ENCODE assay signal across 10 cellular contexts in the genomic region with DNA sequence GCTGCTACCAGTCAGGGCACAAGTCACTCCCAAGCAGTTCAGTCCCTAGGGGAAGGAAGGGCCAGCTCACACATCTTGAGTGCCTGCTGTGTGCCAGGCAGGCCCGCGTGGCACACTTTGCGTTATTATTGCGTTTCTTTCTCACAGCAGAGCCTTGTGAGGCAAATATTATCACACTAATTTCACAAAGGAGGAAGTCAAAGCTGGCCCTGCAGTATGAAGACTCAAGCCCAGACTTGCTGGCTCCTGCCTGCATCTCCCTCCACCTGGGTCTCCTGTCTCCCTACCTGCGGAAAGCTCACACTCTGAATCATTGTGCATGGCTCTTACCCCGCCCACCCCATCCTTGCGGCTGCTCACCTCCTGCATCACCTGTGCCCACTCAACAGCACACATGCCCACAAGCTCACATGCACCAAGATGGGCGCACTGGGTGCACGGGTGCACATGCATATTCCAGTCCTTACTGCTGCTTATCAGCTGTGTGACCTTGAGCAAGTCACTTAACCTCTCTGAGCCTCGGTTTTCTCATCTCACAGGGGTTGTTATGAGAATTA. TPM values are rescaled to one million over a fixed set of nuclear protein-coding genes. Genes with fewer than 3 reads are reported as not detected.
DNase-seq lines count a peak whose midpoint lies in the region; ATAC-seq, FAIRE-seq and TF ChIP-seq lines count a peak whose summit lies in the region.
"Had no signal": no experiment of that assay in that cellular context is flagged by ENCODE, and none has a peak within 500 bp of the region (broad histone marks: within the 10 kb centered on the region; RNA-seq: fewer than 3 reads in every experiment).

No MANE protein-coding gene starts in this region.

- peak overlapping the region; percentile 74 for H4K8ac ChIP-seq in neuronal stem cell (ENCODE audit: low read depth, low read length)

- H3K4me3 Mint-ChIP-seq in HFFc6: peak overlapping the region; percentile 60

- H3K36me3 Mint-ChIP-seq in HFFc6 (ENCODE audit: low read depth): no peaks in the 10 kb centered on the region

- H3K27ac Mint-ChIP-seq in HFFc6: peak overlapping the region; percentile 87

- H2BK5ac ChIP-seq in neuronal stem cell (ENCODE audit: low read length): no peak overlapping the region

- peak overlapping the region; percentile 48 for H3K18ac ChIP-seq in neuronal stem cell (ENCODE audit: low read length)

- no peak for TF ChIP-seq RAD21 in A549 (conservative IDR thresholded peaks at IDR 0.05 in 1 of 2, IDR thresholded peaks at IDR 0.05 in 1 of 2)

- H3K4ac ChIP-seq in neuronal stem cell (ENCODE audit: low read length): peak overlapping the region; percentile 78

- TF ChIP-seq POLR2A in A549 (IDR thresholded peaks at IDR 0.05; ENCODE audit: low read length) (no peak), GM12892 (IDR thresholded peaks at IDR 0.05; ENCODE audit: low read depth, low read length) (no peak)

- DNase-seq in A549 (ENCODE audit: low read depth in 1 of 2, low spot score in 1 of 2) (peak in 1 of 2 experiments; percentile 29), HFFc6 (no peak), WERI-Rb-1 (no peak), neuronal stem cell (ENCODE audit: low spot score) (no peak), GM12892 (ENCODE audit: insufficient read length) (no peak), GM19238 (ENCODE audit: insufficient read length, low spot score) (no peak), D721Med (ENCODE audit: insufficient read length, low spot score) (no peak), DMS153 (lab: John Stamatoyannopoulos, UW) (no peak)
- DNase-seq: activated CD4-positive, alpha-beta T cell treated with anti-CD3 and anti-CD28 coated beads, Interleukin-2, amount 50 U/mL, for 1 hour; NCI-H526 treated with DMSO at 0.1 percent for 48 hours had no signal

- peak overlapping the region; percentile 1 for H3K14ac ChIP-seq in neuronal stem cell (ENCODE audit: low read length)

- H3K27me3 ChIP-seq in WERI-Rb-1 (ENCODE audit: insufficient read depth, low read depth, severe bottlenecking): no peaks in the 10 kb centered on the region
- peaks cover 0 to 29% (median 0%) of the 10 kb centered on the region in 3 experiments for H3K27me3 ChIP-seq in neuronal stem cell (ENCODE audit: control insufficient read depth in 3 of 3, insufficient read depth in 3 of 3, low read depth in 1 of 3, low read length in 3 of 3)

- CTCF ChIA-PET in A549 (lab: Yijun Ruan, JAX): interaction anchor here (0.6 to 13.9 kb wide), 28 partner anchors 8 to 634 kb away, joined by 3 to 179 read pairs (median 6); partner anchors contain the start of gene FCHSD2

- FAIRE-seq in A549 (lab: Jason Lieb, UNC): no peak
- FAIRE-seq in GM12892 (lab: Jason Lieb, UNC): no peak
- no peak for FAIRE-seq in D721Med (lab: Jason Lieb, UNC)

- H3K4me1 ChIP-seq in A549 (peaks cover 31% of the 10 kb centered on the region), neuronal stem cell (ENCODE audit: control insufficient read depth in 2 of 2, insufficient read depth in 1 of 2, low read depth in 1 of 2, low read length in 2 of 2) (peaks cover 3 to 9% of the 10 kb centered on the region in 2 donors)

- no peaks in the 10 kb centered on the region for H3K9me3 Mint-ChIP-seq in HFFc6

- peak overlapping the region; percentile 82 for H2BK12ac ChIP-seq in neuronal stem cell (ENCODE audit: low read length)

- H3K4me2 ChIP-seq in A549 (peak overlapping the region; percentile 62), neuronal stem cell (ENCODE audit: insufficient read depth, low read length, poor library complexity, severe bottlenecking) (no peak overlapping the region)

- WGBS in A549 (ENCODE audit: missing lambda C conversion rate): 43% methylated on average over 10 of the region's 10 CpGs
- WGBS in neuronal stem cell (ENCODE audit: extremely low coverage in 2 of 2, insufficient read length in 2 of 2, insufficient replicate concordance in 1 of 2), 2 donors: no CpG with 5 or more reads among the region's 10 CpGs

- H3K23ac ChIP-seq in neuronal stem cell (ENCODE audit: low read depth, low read length, poor library complexity): peak overlapping the region; percentile 4

- peak; percentile 49 to 62 for ATAC-seq in A549

- H3K9ac ChIP-seq in neuronal stem cell (ENCODE audit: low read depth, low read length, poor library complexity): peak overlapping the region; percentile 3

- H2BK15ac ChIP-seq in neuronal stem cell (ENCODE audit: low read length): peak overlapping the region; percentile 93

- no peak overlapping the region for H2BK120ac ChIP-seq in neuronal stem cell (ENCODE audit: low read depth, low read length)

- TF ChIP-seq CTCF in A549 (IDR thresholded peaks at IDR 0.05) (no peak), HFFc6 (IDR thresholded peaks at IDR 0.05) (no peak), WERI-Rb-1 (IDR thresholded peaks at IDR 0.05; ENCODE audit: low read depth, low read length) (no peak), D721Med (IDR thresholded peaks at IDR 0.05; ENCODE audit: insufficient read depth, missing control alignments) (no peak)

- no peaks in the 10 kb centered on the region for H3K9me3 ChIP-seq in A549
- H3K9me3 ChIP-seq in WERI-Rb-1 (ENCODE audit: severe bottlenecking): no peaks in the 10 kb centered on the region
- H3K9me3 ChIP-seq in neuronal stem cell (replicated peaks in 1 of 2; ENCODE audit: control insufficient read depth in 2 of 2, insufficient read depth in 1 of 2, low read depth in 1 of 2, low read length in 2 of 2): no peaks in the 10 kb centered on the region

- H3K36me3 ChIP-seq in WERI-Rb-1: no peaks in the 10 kb centered on the region
- no peaks in the 10 kb centered on the region for H3K36me3 ChIP-seq in neuronal stem cell (replicated peaks in 1 of 2; ENCODE audit: control insufficient read depth in 2 of 2, insufficient read depth in 2 of 2, low read length in 2 of 2)

- POLR2A ChIA-PET in A549 (lab: Yijun Ruan, JAX): interaction anchor here (1.3 kb wide), 1 partner anchor 56 kb away, joined by 4 read pairs; no protein-coding TSS in a partner anchor

- H3K4me3 ChIP-seq in A549 (no peak overlapping the region), WERI-Rb-1 (ENCODE audit: low read depth, low read length) (no peak overlapping the region), neuronal stem cell (ENCODE audit: low read length in 2 of 2) (no peak overlapping the region)

- H3K27ac ChIP-seq in A549 (peak overlapping the region; percentile 74 to 84), WERI-Rb-1 (peak overlapping the region; percentile 14; the same call in 1 of the 2 replicates), neuronal stem cell (replicated peaks; ENCODE audit: low read length) (no peak overlapping the region)

- peaks cover 33% of the 10 kb centered on the region for H3K4me1 Mint-ChIP-seq in HFFc6 (ENCODE audit: low read depth)

- TF ChIP-seq EP300 in A549 (IDR thresholded peaks at IDR 0.05): no peak

- no peak overlapping the region for H4K91ac ChIP-seq in neuronal stem cell (ENCODE audit: low read depth, low read length, poor library complexity)

- no peaks in the 10 kb centered on the region for H3K79me1 ChIP-seq in neuronal stem cell (ENCODE audit: low read depth, low read length)

- H3K27me3 Mint-ChIP-seq in HFFc6 (ENCODE audit: insufficient read depth): no peaks in the 10 kb centered on the region

- no peak overlapping the region for H2AFZ ChIP-seq in neuronal stem cell (ENCODE audit: low read length)

- peak overlapping the region; percentile 67 for H2AK5ac ChIP-seq in neuronal stem cell (ENCODE audit: low read depth, low read length)

TF ChIP-seq in A549, 52 proteins besides CTCF, POLR2A, EP300 and RAD21:
- TF ChIP-seq ZFP36 (IDR thresholded peaks at IDR 0.05; ENCODE audit: borderline replicate concordance, partially characterized antibody) (peak; percentile 78), HOXB13 (CRISPR knock-in tag; IDR thresholded peaks at IDR 0.05; ENCODE audit: low read depth) (no peak)

RNA-seq across cellular contexts. Expression of gene P2RY2, which starts 31.7 kb away (rescaled TPM):
- 3.7 and 5.2 TPM in 2 replicates for polyA plus RNA-seq in A549 (2011; rRNA removed)
- 7.6 and 11.4 TPM in 2 replicates for polyA plus RNA-seq in A549 (2012; cell fraction: cytosol; rRNA removed)
- polyA plus RNA-seq in A549 (2012; cell fraction: nucleus; rRNA removed): 10.3 and 15.5 TPM in 2 replicates
- 6.1 to 6.4 TPM (median 6.4 TPM) in 3 replicates for polyA plus RNA-seq in A549 (2017; fragmentation: RNase III; extraction: RNeasy Plus Mini Kit Qiagen cat#74134 plus additional on column Dnase treatment)
- 6.8 and 8.8 TPM in 2 replicates for polyA minus RNA-seq in A549 (2011; rRNA and poly(A)+ RNA removed)
- total RNA-seq in HFFc6 (2021; fragmentation: NEBNext Ultra II Directional; extraction: Animal tissue kit (Norgen Biotek cat#: 25700)): under 1 TPM in 5 of 6 experiments, not detected in 1; 0.08 to 0.20 (median 0.16) TPM
- polyA plus RNA-seq in neuronal stem cell (2013, experiment 1 of 2): 1.2 TPM
- 1.2 TPM for polyA plus RNA-seq in neuronal stem cell (2013, experiment 2 of 2)
- polyA plus RNA-seq in GM12892 (2012; ENCODE audit: missing spikeins): not detected

RNA-seq across cellular contexts. Expression of gene FCHSD2, which starts 44.3 kb away (rescaled TPM):
- polyA plus RNA-seq in A549 (2011; rRNA removed) (15.0 and 19.0 TPM in 2 replicates), A549 (2017; fragmentation: RNase III; extraction: RNeasy Plus Mini Kit Qiagen cat#74134 plus additional on column Dnase treatment) (9.4 to 10.5 TPM (median 10.5 TPM) in 3 replicates)
- polyA plus RNA-seq in A549 (2012; cell fraction: cytosol; rRNA removed): 6.6 and 7.7 TPM in 2 replicates
- polyA plus RNA-seq in A549 (2012; cell fraction: nucleus; rRNA removed): 7.0 and 9.3 TPM in 2 replicates
- 8.8 and 9.8 TPM in 2 replicates for polyA minus RNA-seq in A549 (2011; rRNA and poly(A)+ RNA removed)
- 10 to 100 TPM; 58.9 to 68.2 (median 65.0) TPM for total RNA-seq in HFFc6 (2021; fragmentation: NEBNext Ultra II Directional; extraction: Animal tissue kit (Norgen Biotek cat#: 25700))
- 21.2 TPM for polyA plus RNA-seq in neuronal stem cell (2013, experiment 1 of 2)
- 22.1 TPM for polyA plus RNA-seq in neuronal stem cell (2013, experiment 2 of 2)
- polyA plus RNA-seq in GM12892 (2012; ENCODE audit: missing spikeins): 70.2 TPM
